1 cellular context compared by ENCODE assay signal in genomic region chr2:71602581-71602980, GRCh38.
TF ChIP-seq lines count a peak whose summit lies in the region.

No MANE protein-coding gene starts in this region.

TF ChIP-seq in HepG2, 621 proteins besides CTCF, POLR2A, EP300 and RAD21:
- no peak for TF ChIP-seq ZFYVE20 (CRISPR knock-in tag; IDR thresholded peaks at IDR 0.05; ENCODE audit: borderline replicate concordance, low read depth)
- TF ChIP-seq POLR2AphosphoS2 (IDR thresholded peaks at IDR 0.05; ENCODE audit: low read depth, low read length) = no peak
- no peak for TF ChIP-seq ZNF567 (CRISPR knock-in tag; IDR thresholded peaks at IDR 0.05; ENCODE audit: borderline replicate concordance)
- no peak for TF ChIP-seq TARDBP (CRISPR knock-in tag; IDR thresholded peaks at IDR 0.05)
- no peak for TF ChIP-seq ZNF326 (CRISPR knock-in tag; IDR thresholded peaks at IDR 0.05; ENCODE audit: borderline replicate concordance)
- TF ChIP-seq ZNF441 (CRISPR knock-in tag; IDR thresholded peaks at IDR 0.05; ENCODE audit: borderline replicate concordance) = no peak
- no peak for TF ChIP-seq TCF7 (IDR thresholded peaks at IDR 0.05; ENCODE audit: low read depth)
- no peak for TF ChIP-seq RFX3 (CRISPR knock-in tag; IDR thresholded peaks at IDR 0.05)
- no peak for TF ChIP-seq CREBL2 (CRISPR knock-in tag; IDR thresholded peaks at IDR 0.05; ENCODE audit: borderline replicate concordance)
- no peak for TF ChIP-seq THAP8 (CRISPR knock-in tag; IDR thresholded peaks at IDR 0.05; ENCODE audit: borderline replicate concordance)
- TF ChIP-seq ZNF572 (CRISPR knock-in tag; IDR thresholded peaks at IDR 0.05) = no peak
- TF ChIP-seq IKZF4 (CRISPR knock-in tag; IDR thresholded peaks at IDR 0.05; ENCODE audit: borderline replicate concordance, low read depth, not compliant biosample characterization) = no peak
- TF ChIP-seq SRF (IDR thresholded peaks at IDR 0.05; ENCODE audit: low read depth, low read length) = no peak
